1 cellular context compared by ENCODE assay signal in the genomic region with DNA sequence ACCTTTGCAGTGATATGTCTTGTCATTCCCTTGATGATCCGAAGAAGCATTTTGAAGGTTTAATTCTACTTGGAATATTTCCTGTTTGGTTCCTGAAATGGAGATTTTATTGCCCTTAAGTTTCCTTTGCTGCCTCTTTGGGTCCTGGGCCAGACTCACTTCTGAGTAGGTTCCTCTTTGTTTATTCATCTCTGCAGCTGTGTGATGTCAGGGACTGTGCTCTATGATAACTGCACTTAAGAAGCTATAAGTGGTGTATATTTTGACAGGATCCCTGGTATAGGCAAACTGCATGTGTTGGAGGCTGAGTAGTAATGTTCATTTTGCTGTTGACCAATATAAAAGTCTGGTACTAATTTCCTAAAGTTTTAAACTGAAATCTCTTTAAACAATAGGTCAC.
TF ChIP-seq lines count a peak whose summit lies in the region.

A gene with protein sequence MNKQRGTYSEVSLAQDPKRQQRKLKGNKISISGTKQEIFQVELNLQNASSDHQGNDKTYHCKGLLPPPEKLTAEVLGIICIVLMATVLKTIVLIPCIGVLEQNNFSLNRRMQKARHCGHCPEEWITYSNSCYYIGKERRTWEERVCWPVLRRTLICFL (minus strand): TSS at position 371 of the 400 bp plus-strand sequence. CDS start 182 bp downstream, at position 189.

TF ChIP-seq in HEK293T, 16 proteins besides CTCF, POLR2A, EP300 and RAD21 (continued from another document):
- TF ChIP-seq ARNT (IDR thresholded peaks at IDR 0.05) = no peak
- TF ChIP-seq, protein P1, sequence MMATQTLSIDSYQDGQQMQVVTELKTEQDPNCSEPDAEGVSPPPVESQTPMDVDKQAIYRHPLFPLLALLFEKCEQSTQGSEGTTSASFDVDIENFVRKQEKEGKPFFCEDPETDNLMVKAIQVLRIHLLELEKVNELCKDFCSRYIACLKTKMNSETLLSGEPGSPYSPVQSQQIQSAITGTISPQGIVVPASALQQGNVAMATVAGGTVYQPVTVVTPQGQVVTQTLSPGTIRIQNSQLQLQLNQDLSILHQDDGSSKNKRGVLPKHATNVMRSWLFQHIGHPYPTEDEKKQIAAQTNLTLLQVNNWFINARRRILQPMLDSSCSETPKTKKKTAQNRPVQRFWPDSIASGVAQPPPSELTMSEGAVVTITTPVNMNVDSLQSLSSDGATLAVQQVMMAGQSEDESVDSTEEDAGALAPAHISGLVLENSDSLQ (IDR thresholded peaks at IDR 0.05) = no peak
- no peak for TF ChIP-seq FOXK2 (IDR thresholded peaks at IDR 0.05)
- TF ChIP-seq HDGF (IDR thresholded peaks at IDR 0.05; ENCODE audit: borderline replicate concordance) = no peak
- TF ChIP-seq LEF1 (IDR thresholded peaks at IDR 0.05; ENCODE audit: borderline replicate concordance) = no peak
- TF ChIP-seq ZNF384 (IDR thresholded peaks at IDR 0.05) = no peak
